In the genomic region with DNA sequence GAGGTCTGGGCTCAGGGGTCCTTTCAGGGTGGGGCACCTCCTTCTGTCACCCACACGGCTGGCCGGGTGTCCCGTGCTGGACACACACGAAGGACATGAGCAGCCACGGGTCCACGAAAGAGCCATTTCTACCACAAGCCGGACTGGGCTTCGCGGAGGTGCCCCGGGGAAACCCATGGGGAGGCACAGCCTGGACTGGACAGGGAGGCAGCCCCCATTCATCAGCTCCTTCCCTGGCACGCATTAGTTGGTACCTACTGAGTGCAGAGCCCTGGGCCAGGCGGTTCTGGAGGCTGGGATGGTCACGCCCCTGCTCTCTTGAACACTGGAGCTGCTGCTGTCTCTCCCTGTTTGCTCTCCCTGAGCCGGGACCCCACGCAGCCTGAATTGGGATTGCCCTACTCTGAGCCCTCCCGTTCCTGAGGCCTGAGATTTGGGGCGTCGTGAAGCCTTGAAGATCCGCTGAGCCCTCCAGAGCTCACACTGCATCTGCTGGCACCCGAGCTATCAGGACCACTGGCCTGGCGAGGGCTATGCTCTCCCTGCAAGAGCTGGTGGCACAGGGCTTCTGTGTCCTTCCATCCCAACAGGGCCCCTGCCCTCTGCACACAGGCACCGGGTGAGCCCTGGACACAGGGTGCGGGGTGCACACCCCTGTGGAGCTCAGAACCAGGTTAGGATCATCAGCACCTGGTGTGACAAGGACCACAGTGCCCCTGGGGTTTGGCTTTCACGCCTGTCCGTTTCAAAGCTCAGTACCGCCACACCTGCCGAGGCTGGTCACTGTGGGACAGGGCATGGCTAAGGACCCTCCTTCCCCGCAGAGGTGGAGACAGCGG, we compare ENCODE assay signal across 21 cellular contexts.
A peak's percentile ranks its signal among the peaks of the same experiment; 100 is the strongest.
DNase-seq lines count a peak whose midpoint lies in the region; ATAC-seq and TF ChIP-seq lines count a peak whose summit lies in the region.
"Had no signal": no experiment of that assay in that cellular context is flagged by ENCODE, and none has a peak within 500 bp of the region (broad histone marks: within the 10 kb centered on the region; RNA-seq: fewer than 3 reads in every experiment).

No MANE protein-coding gene starts in this region.

- intact Hi-C loops in left ventricle myocardium superior (cut with micrococcal nuclease), result no loop called here
- intact Hi-C loops in heart right ventricle (cut with DNase I), result loop anchor here in 1 of 10 donors (5.0 kb wide), 1 partner anchor 71 kb away; no protein-coding TSS in a partner anchor
- intact Hi-C loops in transverse colon (cut with DNase I; ENCODE audit: low total_unique reads), result no loop called here

- no peak overlapping the region for H3K27ac ChIP-seq in heart right ventricle
- H3K27ac ChIP-seq in SJSA1, result no peak overlapping the region; the same call in 1 of the 2 replicates
- H3K27ac ChIP-seq in transverse colon, result no peak overlapping the region
- H3K27ac ChIP-seq: coronary artery had no signal

- H3K27me3 ChIP-seq in heart right ventricle (peaks cover 0 to 6% (median 0%) of the 10 kb centered on the region in 7 donors), SJSA1 (replicated peaks) (no peaks in the 10 kb centered on the region), transverse colon (no peaks in the 10 kb centered on the region)

- ATAC-seq in left ventricle myocardium superior, result no peak
- ATAC-seq in heart right ventricle, result no peak
- no peak for ATAC-seq in memory B cell (ENCODE audit: low read depth)
- no peak for ATAC-seq in HG03135 (IDR thresholded peaks at IDR 0.05; ENCODE audit: unreplicated experiment)
- ATAC-seq: natural killer cell; stimulated activated effector memory CD8-positive, alpha-beta T cell treated with anti-CD3 and anti-CD28 coated beads, Interleukin-12 subunit alpha, Interleukin-12 subunit beta, amount 100 ng/mL, for 72 hours had no signal

- in situ Hi-C loops in transverse colon (cut with MboI; ENCODE audit: low pct_ligation_motif_present in 1 of 4, low pct_unique_long_range_greater_than_20kb in 1 of 4, low sequenced_read_pairs in 3 of 4), result no loop called here

- no peak overlapping the region for H3K4me3 Mint-ChIP-seq in memory B cell
- H3K4me3 Mint-ChIP-seq: CD4-positive, alpha-beta T cell; natural killer cell; stimulated activated effector memory CD8-positive, alpha-beta T cell treated with anti-CD3 and anti-CD28 coated beads, Interleukin-12 subunit alpha, Interleukin-12 subunit beta, amount 100 ng/mL, for 72 hours had no signal

- H3K36me3 ChIP-seq in heart right ventricle (no peaks in the 10 kb centered on the region), SJSA1 (peaks cover 3% of the 10 kb centered on the region; the same call in 1 of the 2 replicates), transverse colon (no peaks in the 10 kb centered on the region)
- H3K36me3 ChIP-seq: HAP-1 had no signal

- H3K4me3 ChIP-seq in heart right ventricle (no peak overlapping the region), SJSA1 (no peak overlapping the region), transverse colon (no peak overlapping the region)
- H3K4me3 ChIP-seq: coronary artery, HAP-1 had no signal

- no peaks in the 10 kb centered on the region for H3K9me3 ChIP-seq in heart right ventricle
- no peaks in the 10 kb centered on the region; the same call in 1 of the 2 replicates for H3K9me3 ChIP-seq in SJSA1 (replicated peaks)
- no peaks in the 10 kb centered on the region for H3K9me3 ChIP-seq in transverse colon
- H3K9me3 ChIP-seq: HAP-1 had no signal

- DNase-seq in left ventricle myocardium superior (peak; percentile 15), heart right ventricle (no peak), SJSA1 (ENCODE audit: low read depth in 1 of 2, low spot score in 2 of 2) (peak; percentile 46 to 65), memory B cell (ENCODE audit: low spot score in 2 of 2) (no peak), transverse colon (peak; percentile 8), NCI-H1417 treated with DMSO at 0.1 percent for 48 hours (lab: John Stamatoyannopoulos, UW) (no peak), LoVo (ENCODE audit: low spot score) (no peak)
- DNase-seq: activated CD4-positive, alpha-beta T cell treated with anti-CD3 and anti-CD28 coated beads for 4 hours; activated gamma-delta T cell; KG1; kidney glomerular epithelial cell; midbrain; natural killer cell; NCI-H187; NCI-H69; stimulated activated CD4-positive, alpha-beta T cell treated with anti-CD3 and anti-CD28 coated beads, Interleukin-2, amount 100 ng/mL, for 24 hours had no signal

- no peaks in the 10 kb centered on the region for H3K4me1 Mint-ChIP-seq in memory B cell
- H3K4me1 Mint-ChIP-seq: natural killer cell had no signal

- no peak for TF ChIP-seq CTCF in heart right ventricle (IDR thresholded peaks at IDR 0.05)
- no peak for TF ChIP-seq CTCF in transverse colon (IDR thresholded peaks at IDR 0.05)

- WGBS in heart right ventricle, 2 donors, result 86 to 88% methylated on average over 28 to 29 of the region's 29 CpGs
- WGBS in transverse colon (ENCODE audit: low coverage in 1 of 2), 2 donors, result 70% methylated on average over 29 of the region's 29 CpGs; no CpG with 5 or more reads in 1 of the 2 donors

- no peaks in the 10 kb centered on the region for H3K9me3 Mint-ChIP-seq in memory B cell
- H3K9me3 Mint-ChIP-seq: CD4-positive, alpha-beta T cell; natural killer cell; stimulated activated effector memory CD8-positive, alpha-beta T cell treated with anti-CD3 and anti-CD28 coated beads, Interleukin-12 subunit alpha, Interleukin-12 subunit beta, amount 100 ng/mL, for 72 hours had no signal

- TF ChIP-seq POLR2A in transverse colon (IDR thresholded peaks at IDR 0.05), result no peak

- H3K36me3 Mint-ChIP-seq in memory B cell, result no peaks in the 10 kb centered on the region
- H3K36me3 Mint-ChIP-seq: natural killer cell; stimulated activated effector memory CD8-positive, alpha-beta T cell treated with anti-CD3 and anti-CD28 coated beads, Interleukin-12 subunit alpha, Interleukin-12 subunit beta, amount 100 ng/mL, for 72 hours had no signal

- H3K4me1 ChIP-seq in heart right ventricle (peaks cover 0 to 12% (median 0%) of the 10 kb centered on the region in 9 donors), SJSA1 (replicated peaks) (peaks cover 86% of the 10 kb centered on the region), transverse colon (peaks cover 14 to 38% (median 32%) of the 10 kb centered on the region in 4 donors)
- H3K4me1 ChIP-seq: HAP-1 had no signal

- peak overlapping the region; percentile 62 for H3K27ac Mint-ChIP-seq in memory B cell
- H3K27ac Mint-ChIP-seq: CD4-positive, alpha-beta T cell; natural killer cell; stimulated activated effector memory CD8-positive, alpha-beta T cell treated with anti-CD3 and anti-CD28 coated beads, Interleukin-12 subunit alpha, Interleukin-12 subunit beta, amount 100 ng/mL, for 72 hours had no signal

- TF ChIP-seq EP300 in transverse colon (IDR thresholded peaks at IDR 0.05; ENCODE audit: low read depth), result no peak

- H3K27me3 Mint-ChIP-seq in memory B cell, result no peaks in the 10 kb centered on the region
- H3K27me3 Mint-ChIP-seq: CD4-positive, alpha-beta T cell had no signal

Comparison
In these comparisons a context has a peak if more than half of its experiments do, and no peak if none do; other contexts are left out.
1. DNase-seq: peak in left ventricle myocardium superior (single experiment), SJSA1 (2 of 2) and transverse colon (single experiment); none in heart right ventricle (0 of 2), memory B cell (0 of 2), NCI-H1417 treated with DMSO at 0.1 percent for 48 hours (single experiment) and LoVo (single experiment).